Comparison of ENCODE assay signal across 8 cellular contexts in genomic region chr3:133540896-133541674, GRCh38. TPM values are rescaled to one million over a fixed set of nuclear protein-coding genes. Genes with fewer than 3 reads are reported as not detected.
A peak's percentile ranks its signal among the peaks of the same experiment; 100 is the strongest.
DNase-seq lines count a peak whose midpoint lies in the region; ATAC-seq and TF ChIP-seq lines count a peak whose summit lies in the region.

No MANE protein-coding gene starts in this region.

- peak overlapping the region; percentile 56 for H3K27ac ChIP-seq in RWPE1

- TF ChIP-seq CTCF in GM13977 (IDR thresholded peaks at IDR 0.05; ENCODE audit: extremely low read depth, insufficient read depth, missing control alignments) (no peak), RWPE1 (conservative IDR thresholded peaks at IDR 0.05; ENCODE audit: low read depth) (no peak)

- CTCF ChIA-PET in RWPE1 (lab: Yijun Ruan, JAX), result interaction anchor here (0.6 kb wide), 1 partner anchor 170 kb away, joined by 3 read pairs; no protein-coding TSS in a partner anchor

- in situ Hi-C loops in GM13977 (cut with MboI; ENCODE audit: low pct_unique_long_range_greater_than_20kb, low sequenced_read_pairs, unreplicated experiment), result no loop called here

- peak; percentile 53 for DNase-seq in GM13977 (ENCODE audit: low spot score)
- DNase-seq in RWPE1 (ENCODE audit: low spot score), result no peak
- DNase-seq in left lobe of liver (ENCODE audit: low spot score), result no peak
- DNase-seq in activated T-cell treated with anti-CD3 and anti-CD28 coated beads, Interleukin-2, amount 50 U/mL, for 48 hours, result no peak
- DNase-seq in NK-92 treated with Interleukin-12 subunit alpha and Interleukin-12 subunit beta, amount 100 ng/mL, for 24 hours (lab: John Stamatoyannopoulos, UW), result no peak
- no peak for DNase-seq in DMS153 treated with DMSO at 0.1 percent for 48 hours (lab: John Stamatoyannopoulos, UW; ENCODE audit: unreplicated experiment)
- DNase-seq in activated naive CD4-positive, alpha-beta T cell treated with anti-CD3 and anti-CD28 coated beads, Interleukin-2, amount 50 U/mL, for 16 hours, result no peak

- ATAC-seq in HG02938 (IDR thresholded peaks at IDR 0.05; ENCODE audit: unreplicated experiment), result peak; percentile 58
- peak; percentile 67 for ATAC-seq in left lobe of liver

- POLR2A ChIA-PET in RWPE1 (lab: Yijun Ruan, JAX; ENCODE audit: low non-redundant PET), result interaction anchor here (0.7 kb wide), 1 partner anchor 84 kb away, joined by 3 read pairs; no protein-coding TSS in a partner anchor

RNA-seq across cellular contexts. Expression of gene CDV3, which starts 32.4 kb away (rescaled TPM):
- total RNA-seq in left lobe of liver, result 60.3 TPM
